ENCODE assay signal across 13 cellular contexts in genomic region chr21:41834252-41834925, GRCh38.
"Had no signal": no experiment of that assay in that cellular context is flagged by ENCODE, and none has a peak within 500 bp of the region (broad histone marks: within the 10 kb centered on the region; RNA-seq: fewer than 3 reads in every experiment).

No MANE protein-coding gene starts in this region.

- H3K27me3 ChIP-seq: breast epithelium, right lobe of liver had no signal

- H3K4me3 Mint-ChIP-seq: activated naive CD8-positive, alpha-beta T cell treated with anti-CD3 and anti-CD28 coated beads for 36 hours; natural killer cell had no signal

- H3K27ac ChIP-seq: breast epithelium, prostate gland, right lobe of liver had no signal

- DNase-seq: activated CD4-positive, alpha-beta T cell treated with anti-CD3 and anti-CD28 coated beads, Interleukin-2, amount 50 U/mL, for 1 hour; activated naive CD8-positive, alpha-beta T cell treated with anti-CD3 and anti-CD28 coated beads for 36 hours; activated T-cell treated with anti-CD3 and anti-CD28 coated beads, Interleukin-2, amount 50 U/mL, for 1 hour; hypothalamus; kidney glomerular epithelial cell; natural killer cell; occipital lobe; right lobe of liver; stimulated activated CD4-positive, alpha-beta T cell treated with anti-CD3 and anti-CD28 coated beads, Interleukin-12 subunit alpha, Interleukin-12 subunit beta, amount 100 ng/mL, for 4 hours; stimulated activated naive CD4-positive, alpha-beta T cell treated with Interleukin-2 at 50 U/mL for 16 hours; trophoblast cell had no signal

- H3K27me3 Mint-ChIP-seq: activated naive CD8-positive, alpha-beta T cell treated with anti-CD3 and anti-CD28 coated beads for 36 hours had no signal

- ATAC-seq: natural killer cell, right lobe of liver had no signal

- H3K9me3 ChIP-seq: breast epithelium, prostate gland, right lobe of liver had no signal

- H3K4me1 ChIP-seq: breast epithelium, prostate gland, right lobe of liver had no signal

- H3K27ac Mint-ChIP-seq: activated naive CD8-positive, alpha-beta T cell treated with anti-CD3 and anti-CD28 coated beads for 36 hours; natural killer cell had no signal

- H3K36me3 ChIP-seq: breast epithelium, right lobe of liver had no signal

- H3K9me3 Mint-ChIP-seq: activated naive CD8-positive, alpha-beta T cell treated with anti-CD3 and anti-CD28 coated beads for 36 hours; natural killer cell had no signal

- H3K4me3 ChIP-seq: breast epithelium, prostate gland, right lobe of liver had no signal

- H3K4me1 Mint-ChIP-seq: activated naive CD8-positive, alpha-beta T cell treated with anti-CD3 and anti-CD28 coated beads for 36 hours; natural killer cell had no signal
